30 cellular contexts compared by ENCODE assay signal in genomic region chr19:21574607-21575006, GRCh38.
"Had no signal": no experiment of that assay in that cellular context is flagged by ENCODE, and none has a peak within 500 bp of the region (broad histone marks: within the 10 kb centered on the region; RNA-seq: fewer than 3 reads in every experiment).

No MANE protein-coding gene starts in this region.

- H3K4me3 Mint-ChIP-seq: natural killer cell; nephron; neural progenitor cell; stimulated activated memory B cell treated with anti-CD40 and anti-IgM and Interleukin-4, amounts not matched to agents 10 μg/mL and 1 μg/mL and 100 μg/mL, for 72 hours; stimulated activated naive CD8-positive, alpha-beta T cell treated with anti-CD3 and anti-CD28 coated beads, Interleukin-15, amount 100 ng/mL, for 72 hours; type B pancreatic cell had no signal

- H3K27me3 Mint-ChIP-seq: progenitor cell of endocrine pancreas; stimulated activated memory B cell treated with anti-CD40 and anti-IgM and Interleukin-4, amounts not matched to agents 10 μg/mL and 1 μg/mL and 100 μg/mL, for 72 hours; stimulated activated naive CD8-positive, alpha-beta T cell treated with anti-CD3 and anti-CD28 coated beads, Interleukin-15, amount 100 ng/mL, for 72 hours; type B pancreatic cell had no signal

- H3K4me1 Mint-ChIP-seq: natural killer cell; nephron; neural progenitor cell; stimulated activated memory B cell treated with anti-CD40 and anti-IgM and Interleukin-4, amounts not matched to agents 10 μg/mL and 1 μg/mL and 100 μg/mL, for 72 hours had no signal

- H3K9me3 ChIP-seq: ovary, psoas muscle, testis, upper lobe of right lung, uterus had no signal

- H3K27ac ChIP-seq: neural progenitor cell, ovary, parathyroid adenoma, psoas muscle, skin epidermis, spleen, suprapubic skin, testis, tibial artery, transverse colon, upper lobe of right lung, uterus had no signal

- H3K36me3 Mint-ChIP-seq: natural killer cell; neural progenitor cell; stimulated activated memory B cell treated with anti-CD40 and anti-IgM and Interleukin-4, amounts not matched to agents 10 μg/mL and 1 μg/mL and 100 μg/mL, for 72 hours; type B pancreatic cell had no signal

- H3K27me3 ChIP-seq: neural progenitor cell, ovary, spleen, suprapubic skin, testis, tibial artery, transverse colon, upper lobe of right lung, uterus had no signal

- ATAC-seq: natural killer cell; right cardiac atrium; sciatic nerve; stimulated activated memory B cell treated with anti-CD40 and anti-IgM and Interleukin-4, amounts not matched to agents 10 μg/mL and 1 μg/mL and 100 μg/mL, for 72 hours; stimulated activated naive CD8-positive, alpha-beta T cell treated with anti-CD3 and anti-CD28 coated beads, Interleukin-15, Interleukin-2, amounts not matched to agents 100 U/mL and 50 U/mL, for 24 hours; upper lobe of right lung had no signal

- H3K27ac Mint-ChIP-seq: natural killer cell; nephron; neural progenitor cell; progenitor cell of endocrine pancreas; stimulated activated memory B cell treated with anti-CD40 and anti-IgM and Interleukin-4, amounts not matched to agents 10 μg/mL and 1 μg/mL and 100 μg/mL, for 72 hours; stimulated activated naive CD8-positive, alpha-beta T cell treated with anti-CD3 and anti-CD28 coated beads, Interleukin-15, amount 100 ng/mL, for 72 hours; type B pancreatic cell had no signal

- H3K36me3 ChIP-seq: neural progenitor cell, ovary, spleen, suprapubic skin, tibial artery, transverse colon, upper lobe of right lung, uterus had no signal

- DNase-seq: natural killer cell; occipital lobe; ovary; posterior cingulate gyrus; psoas muscle; right cardiac atrium; spleen; stimulated activated CD4-positive, alpha-beta T cell treated with anti-CD3 and anti-CD28 coated beads, Interleukin-12 subunit alpha, Interleukin-12 subunit beta, amount 100 ng/mL, for 4 hours; stimulated activated CD4-positive, alpha-beta T cell treated with anti-CD3 and anti-CD28 coated beads, Interleukin-4, amount 100 ng/mL, for 1 hour; stimulated activated CD4-positive, alpha-beta T cell treated with anti-CD3 and anti-CD28 coated beads, Interleukin-4, amount 100 ng/mL, for 4 hours; stimulated activated CD8-positive, alpha-beta memory T cell treated with anti-CD3 and anti-CD28 coated beads, Interleukin-4, amount 100 ng/mL, for 48 hours; stimulated activated naive CD4-positive, alpha-beta T cell; stimulated activated naive CD8-positive, alpha-beta T cell treated with anti-CD3 and anti-CD28 coated beads, Interleukin-15, Interleukin-2, amounts not matched to agents 100 U/mL and 50 U/mL, for 24 hours; substantia nigra; testis; tibial artery; transverse colon; upper lobe of right lung; uterus had no signal

- H3K4me3 ChIP-seq: neural progenitor cell, ovary, psoas muscle, skin epidermis, smooth muscle cell, spleen, suprapubic skin, testis, tibial artery, transverse colon, upper lobe of right lung, uterus had no signal

- H3K4me1 ChIP-seq: neural progenitor cell, parathyroid adenoma, psoas muscle, spleen, suprapubic skin, testis, tibial artery, transverse colon, upper lobe of right lung, uterus had no signal
